ENCODE assay signal across 14 cellular contexts in the genomic region with DNA sequence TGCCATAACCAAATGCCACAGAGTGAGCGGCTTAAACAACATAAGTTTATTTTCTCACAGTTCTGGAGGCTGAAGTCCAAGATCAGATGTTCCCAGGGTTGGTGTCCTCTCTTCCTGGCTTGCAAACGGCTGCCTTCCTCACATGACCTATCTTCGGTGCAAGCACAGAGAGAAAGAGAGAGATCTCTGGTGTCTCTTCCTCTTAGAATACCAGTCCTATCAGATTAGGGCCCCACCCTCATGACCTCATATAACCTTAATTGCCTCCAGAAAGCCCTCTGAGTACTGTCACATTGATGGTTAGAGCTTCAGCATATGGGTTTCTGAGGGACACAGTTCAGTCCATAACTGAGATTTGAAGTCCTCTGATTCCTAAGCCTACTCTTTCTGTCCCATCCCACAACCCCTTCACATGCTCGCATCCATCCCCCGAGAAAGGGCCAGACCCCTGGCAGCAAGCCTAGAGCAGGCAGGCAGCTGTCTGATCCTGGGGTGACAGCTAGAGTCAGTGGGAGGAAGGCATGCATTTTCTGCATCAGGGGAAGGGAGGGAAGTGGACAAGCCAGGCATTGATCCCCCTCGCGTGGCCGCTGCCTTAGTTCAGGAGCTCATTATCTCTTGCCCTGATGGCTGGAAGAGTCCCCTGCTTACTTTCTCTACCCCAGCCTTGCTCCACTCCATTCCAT.
"Had no signal": no experiment of that assay in that cellular context is flagged by ENCODE, and none has a peak within 500 bp of the region (broad histone marks: within the 10 kb centered on the region; RNA-seq: fewer than 3 reads in every experiment).

No MANE protein-coding gene starts in this region.

- H3K27ac ChIP-seq: brain microvascular endothelial cell, foreskin keratinocyte, psoas muscle, upper lobe of right lung had no signal

- H3K27me3 ChIP-seq: brain microvascular endothelial cell, upper lobe of right lung had no signal

- H3K9me3 ChIP-seq: psoas muscle, upper lobe of right lung had no signal

- H3K4me1 ChIP-seq: foreskin keratinocyte, psoas muscle, upper lobe of right lung had no signal

- DNase-seq: activated naive CD4-positive, alpha-beta T cell treated with Interleukin-2 at 50 U/mL for 16 hours; activated T-cell treated with anti-CD3 and anti-CD28 coated beads for 4 hours; anterior cingulate cortex; brain microvascular endothelial cell; effector CD8-positive, alpha-beta T cell; foreskin keratinocyte; glutamatergic neuron; nephron progenitor cell; psoas muscle; stimulated activated CD4-positive, alpha-beta T cell treated with anti-CD3 and anti-CD28 coated beads, Interleukin-1b, Interleukin-23, amount 100 ng/mL, for 48 hours; stimulated activated naive CD8-positive, alpha-beta T cell treated with anti-CD3 and anti-CD28 coated beads, Interleukin-15, amount 100 ng/mL, for 72 hours; T-helper 1 cell; upper lobe of right lung had no signal

- FAIRE-seq: endothelial cell of umbilical vein had no signal

- H3K4me3 ChIP-seq: psoas muscle, upper lobe of right lung had no signal

- H3K36me3 ChIP-seq: brain microvascular endothelial cell, upper lobe of right lung had no signal
